In the genomic region with DNA sequence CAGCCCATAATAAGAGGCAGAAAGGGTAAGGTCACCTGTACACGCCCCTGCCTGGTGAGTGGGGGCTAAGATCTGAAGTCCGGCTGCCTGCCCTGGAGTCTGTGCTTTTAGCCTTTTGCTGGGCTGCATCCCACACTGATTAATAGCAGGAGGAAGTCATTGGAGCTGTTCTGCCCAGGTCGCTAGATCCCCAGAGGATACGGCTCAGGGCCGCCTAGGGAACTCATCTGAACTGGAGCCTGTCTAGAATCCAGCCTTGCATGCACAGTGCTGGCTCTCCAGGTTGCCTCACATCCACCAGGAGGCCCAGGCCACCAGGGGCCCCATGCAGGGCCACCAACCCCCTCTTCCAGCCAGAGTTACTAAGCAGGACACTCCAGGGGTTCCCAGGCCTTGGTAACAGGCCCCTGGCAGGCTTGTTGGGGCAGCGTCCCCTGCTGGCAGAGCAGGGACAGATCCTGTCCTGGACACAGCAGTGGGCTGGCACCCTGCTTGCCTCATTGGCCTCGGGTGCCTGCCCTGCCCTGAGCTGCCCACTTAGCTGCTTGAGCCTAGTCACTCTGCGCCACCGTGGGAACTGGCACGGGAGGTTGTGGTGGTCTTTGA, we compare ENCODE assay signal across 8 cellular contexts. TPM values are rescaled to one million over a fixed set of nuclear protein-coding genes. Genes with fewer than 3 reads are reported as not detected.
DNase-seq lines count a peak whose midpoint lies in the region; ATAC-seq and TF ChIP-seq lines count a peak whose summit lies in the region.

No MANE protein-coding gene starts in this region.

- peak; percentile 53 for ATAC-seq in PC-3
- ATAC-seq in activated CD4-positive, CD25-positive, alpha-beta regulatory T cell treated with anti-CD3 and anti-CD28 coated beads, Interleukin-2, amount 50 U/mL, for 24 hours, result no peak

- H3K9me2 ChIP-seq in PC-3 (replicated peaks; ENCODE audit: low read length), result no peaks in the 10 kb centered on the region

- H3K4me2 ChIP-seq in PC-3 (ENCODE audit: low read length), result no peak overlapping the region

- H3K79me2 ChIP-seq in PC-3 (ENCODE audit: low read length), result no peaks in the 10 kb centered on the region

- H2AFZ ChIP-seq in PC-3 (ENCODE audit: low read length), result no peak overlapping the region

- peak; percentile 56 for DNase-seq in A673 (ENCODE audit: low spot score)
- DNase-seq in EL, result peak; percentile 24
- DNase-seq in PC-3, result peak; percentile 6
- peak; percentile 19 for DNase-seq in glomerular visceral epithelial cell (ENCODE audit: extremely low spot score)
- no peak for DNase-seq in germinal center (ENCODE audit: low spot score)
- no peak for DNase-seq in NOMO-1 (lab: John Stamatoyannopoulos, UW; ENCODE audit: unreplicated experiment in 2 of 2)
- DNase-seq in NCI-H1436 (lab: John Stamatoyannopoulos, UW), result no peak

- no peaks in the 10 kb centered on the region for H4K20me1 ChIP-seq in PC-3 (ENCODE audit: low read length)

- POLR2A ChIA-PET in A673 (lab: Charles Lee; ENCODE audit: low non-redundant PET), result no interaction called here
- POLR2A ChIA-PET in PC-3 (lab: Charles Lee; ENCODE audit: unreplicated experiment), result no interaction called here

- TF ChIP-seq CTCF in A673 (conservative IDR thresholded peaks at IDR 0.05; ENCODE audit: low read depth, low read length), result peak; percentile 69
- TF ChIP-seq CTCF in PC-3 (conservative IDR thresholded peaks at IDR 0.05; ENCODE audit: low read depth, low read length), result peak; percentile 55

- H3K9me3 ChIP-seq in A673 (ENCODE audit: low read depth, low read length, poor library complexity, severe bottlenecking) (no peaks in the 10 kb centered on the region), PC-3 (ENCODE audit: low read length) (no peaks in the 10 kb centered on the region)

- no peaks in the 10 kb centered on the region for H3K36me3 ChIP-seq in A673 (ENCODE audit: insufficient read depth, low read length, poor library complexity, severe bottlenecking)
- no peaks in the 10 kb centered on the region for H3K36me3 ChIP-seq in PC-3 (ENCODE audit: low read depth, low read length)

- H3K27me3 ChIP-seq in A673 (replicated peaks; ENCODE audit: insufficient read depth, low read depth, low read length, poor library complexity) (no peaks in the 10 kb centered on the region), PC-3 (ENCODE audit: low read length) (no peaks in the 10 kb centered on the region)

- no peak overlapping the region for H3K27ac ChIP-seq in A673 (ENCODE audit: low read depth, low read length, poor library complexity, severe bottlenecking)
- H3K27ac ChIP-seq in PC-3 (ENCODE audit: low read length), result no peak overlapping the region

- intact Hi-C loops in A673 (cut with micrococcal nuclease; ENCODE audit: unreplicated experiment) (loop anchor here (5.0 kb wide), 1 partner anchor 102 kb away; no protein-coding TSS in a partner anchor), PC-3 (cut with micrococcal nuclease) (no loop called here)

- H3F3A ChIP-seq in PC-3 (ENCODE audit: low read length, unreplicated experiment), result no peaks in the 10 kb centered on the region

- H3K4me1 ChIP-seq in A673 (ENCODE audit: insufficient read depth, low read length, poor library complexity, severe bottlenecking) (no peaks in the 10 kb centered on the region), PC-3 (ENCODE audit: insufficient read depth, low read length) (no peaks in the 10 kb centered on the region)

- no peak overlapping the region for H3K9ac ChIP-seq in PC-3 (ENCODE audit: low read length)

- no TSS peak for BruUV-seq in A673 (replicated peaks; lab: Mats Ljungman, UMichigan)
- BruUV-seq in PC-3 (replicated peaks; lab: Mats Ljungman, UMichigan), result no TSS peak

- H3K4me3 ChIP-seq in A673 (ENCODE audit: low read depth, low read length, poor library complexity, severe bottlenecking), result no peak overlapping the region
- no peak overlapping the region for H3K4me3 ChIP-seq in PC-3 (ENCODE audit: low read length)

- CTCF ChIA-PET in A673 (lab: Charles Lee), result no interaction called here
- CTCF ChIA-PET in PC-3 (lab: Charles Lee), result no interaction called here

RNA-seq across cellular contexts. Expression of a gene that starts 35.3 kb away (rescaled TPM):
- total RNA-seq in A673 (2021) (0.13 TPM in 1 of 2 replicates, not detected in the other), PC-3 (2014; rRNA removed) (not detected in 2 replicates)

Comparison
In these comparisons a context has a peak if more than half of its experiments do, and no peak if none do; other contexts are left out.
1. DNase-seq: peak in A673 (single experiment), EL (single experiment), PC-3 (single experiment) and glomerular visceral epithelial cell (single experiment); none in germinal center (single experiment), NOMO-1 (0 of 2) and NCI-H1436 (single experiment).